Comparison of ENCODE assay signal across 30 cellular contexts in genomic region chr16:500699-501098, GRCh38. TPM values are rescaled to one million over a fixed set of nuclear protein-coding genes. Genes with fewer than 3 reads are reported as not detected.
"Had no signal": no experiment of that assay in that cellular context is flagged by ENCODE, and none has a peak within 500 bp of the region (broad histone marks: within the 10 kb centered on the region; RNA-seq: fewer than 3 reads in every experiment).

No MANE protein-coding gene starts in this region.

- FAIRE-seq: keratinocyte had no signal

- H3K4me3 ChIP-seq: body of pancreas, colonic mucosa, esophagus muscularis mucosa, gastroesophageal sphincter, lung, stomach, suprapubic skin, tibial nerve had no signal

- DNase-seq: activated CD4-positive, alpha-beta T cell treated with anti-CD3 and anti-CD28 coated beads for 4 hours; activated CD4-positive, alpha-beta T cell treated with anti-CD3 and anti-CD28 coated beads, Interleukin-2, amount 50 U/mL, for 48 hours; activated CD4-positive, CD25-positive, alpha-beta regulatory T cell; activated CD8-positive, alpha-beta memory T cell treated with anti-CD3 and anti-CD28 coated beads, Interleukin-2, amount 50 U/mL, for 48 hours; activated effector memory CD4-positive, alpha-beta T cell treated with anti-CD3 and anti-CD28 coated beads, Interleukin-2, amount 50 U/mL, for 16 hours; activated naive CD4-positive, alpha-beta T cell treated with anti-CD3 and anti-CD28 coated beads, Interleukin-2, amount 10 ng/mL, durations not matched to agents 7 days and 5 days; activated T-cell treated with anti-CD3 and anti-CD28 coated beads, Interleukin-2, amount 50 U/mL, for 72 hours; body of pancreas; central memory CD4-positive, alpha-beta T cell; colonic mucosa; head of caudate nucleus; naive B cell; occipital lobe; retina; stimulated activated CD4-positive, alpha-beta T cell treated with anti-CD3 and anti-CD28 coated beads, Interleukin-12 subunit alpha, Interleukin-12 subunit beta, amount 100 ng/mL, for 4 hours; stimulated activated CD4-positive, alpha-beta T cell treated with anti-CD3 and anti-CD28 coated beads, Interleukin-1b, Interleukin-23, amount 100 ng/mL, for 48 hours; stomach; T1000 had no signal

- H3K27ac ChIP-seq: body of pancreas, colonic mucosa, esophagus muscularis mucosa, gastroesophageal sphincter, stomach, suprapubic skin, tibial nerve had no signal

- H3K4me1 ChIP-seq: body of pancreas, esophagus muscularis mucosa, gastroesophageal sphincter, stomach, suprapubic skin, tibial nerve had no signal

- H3K27me3 ChIP-seq: body of pancreas, colonic mucosa, esophagus muscularis mucosa, gastroesophageal sphincter, stomach, suprapubic skin, tibial nerve had no signal

- ATAC-seq: activated T-cell treated with anti-CD3 and anti-CD28 coated beads, Interleukin-2, amount 50 U/mL, for 72 hours; body of pancreas; gastroesophageal sphincter had no signal

- H3K9me3 ChIP-seq: body of pancreas, colonic mucosa, esophagus muscularis mucosa, gastroesophageal sphincter, stomach, suprapubic skin, tibial nerve had no signal

- H3K36me3 ChIP-seq: colonic mucosa had no signal

RNA-seq across cellular contexts. Expression of gene PRR35, which starts 59.5 kb away (rescaled TPM):
- total RNA-seq: activated CD8-positive, alpha-beta memory T cell treated with anti-CD3 and anti-CD28 coated beads for 36 hours; body of pancreas; colonic mucosa; esophagus muscularis mucosa; gastroesophageal sphincter; lung; mesenteric fat pad; mucosa of gallbladder; occipital lobe; posterior vena cava; stomach; suprapubic skin; tibial nerve; urinary bladder had no signal
- polyA plus RNA-seq: keratinocyte, lung, neural cell, stomach, urinary bladder had no signal
